In the genomic region with DNA sequence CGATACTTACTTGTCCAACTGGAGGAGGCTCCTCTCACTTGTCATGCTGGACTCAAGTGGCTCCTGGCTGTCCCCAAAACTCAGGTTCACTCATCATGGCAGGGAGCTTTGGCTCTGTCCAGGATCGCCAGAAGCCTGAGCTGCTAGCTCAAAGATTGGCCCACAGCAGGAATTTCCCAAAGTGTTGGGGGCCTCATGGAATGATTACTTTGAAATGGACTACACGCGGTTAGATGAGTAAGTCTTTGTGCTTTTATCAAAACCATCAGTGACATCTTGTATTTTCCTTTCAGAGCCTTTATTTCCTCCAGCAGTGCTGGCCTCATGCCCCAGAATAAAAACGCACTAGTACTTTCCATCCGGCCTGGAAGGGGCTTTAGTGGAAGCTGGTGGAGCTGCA, we compare ENCODE assay signal across 2 cellular contexts.
TF ChIP-seq lines count a peak whose summit lies in the region.

No MANE protein-coding gene starts in this region.

TF ChIP-seq in HepG2, 621 proteins besides CTCF, POLR2A, EP300 and RAD21:
- TF ChIP-seq PAWR (CRISPR knock-in tag; IDR thresholded peaks at IDR 0.05; ENCODE audit: borderline replicate concordance) (no peak), SOX13 (IDR thresholded peaks at IDR 0.05) (no peak), SOX13 (CRISPR knock-in tag; conservative IDR thresholded peaks at IDR 0.05 in 1 of 2, IDR thresholded peaks at IDR 0.05 in 1 of 2) (no peak)

TF ChIP-seq in H1, 55 proteins besides CTCF, POLR2A, EP300 and RAD21:
- TF ChIP-seq ZNF274 (IDR thresholded peaks at IDR 0.05; ENCODE audit: borderline replicate concordance, extremely low read depth, low read length) = no peak
- TF ChIP-seq SP1 (IDR thresholded peaks at IDR 0.05; ENCODE audit: low read depth, low read length) = no peak
- TF ChIP-seq, protein P1, sequence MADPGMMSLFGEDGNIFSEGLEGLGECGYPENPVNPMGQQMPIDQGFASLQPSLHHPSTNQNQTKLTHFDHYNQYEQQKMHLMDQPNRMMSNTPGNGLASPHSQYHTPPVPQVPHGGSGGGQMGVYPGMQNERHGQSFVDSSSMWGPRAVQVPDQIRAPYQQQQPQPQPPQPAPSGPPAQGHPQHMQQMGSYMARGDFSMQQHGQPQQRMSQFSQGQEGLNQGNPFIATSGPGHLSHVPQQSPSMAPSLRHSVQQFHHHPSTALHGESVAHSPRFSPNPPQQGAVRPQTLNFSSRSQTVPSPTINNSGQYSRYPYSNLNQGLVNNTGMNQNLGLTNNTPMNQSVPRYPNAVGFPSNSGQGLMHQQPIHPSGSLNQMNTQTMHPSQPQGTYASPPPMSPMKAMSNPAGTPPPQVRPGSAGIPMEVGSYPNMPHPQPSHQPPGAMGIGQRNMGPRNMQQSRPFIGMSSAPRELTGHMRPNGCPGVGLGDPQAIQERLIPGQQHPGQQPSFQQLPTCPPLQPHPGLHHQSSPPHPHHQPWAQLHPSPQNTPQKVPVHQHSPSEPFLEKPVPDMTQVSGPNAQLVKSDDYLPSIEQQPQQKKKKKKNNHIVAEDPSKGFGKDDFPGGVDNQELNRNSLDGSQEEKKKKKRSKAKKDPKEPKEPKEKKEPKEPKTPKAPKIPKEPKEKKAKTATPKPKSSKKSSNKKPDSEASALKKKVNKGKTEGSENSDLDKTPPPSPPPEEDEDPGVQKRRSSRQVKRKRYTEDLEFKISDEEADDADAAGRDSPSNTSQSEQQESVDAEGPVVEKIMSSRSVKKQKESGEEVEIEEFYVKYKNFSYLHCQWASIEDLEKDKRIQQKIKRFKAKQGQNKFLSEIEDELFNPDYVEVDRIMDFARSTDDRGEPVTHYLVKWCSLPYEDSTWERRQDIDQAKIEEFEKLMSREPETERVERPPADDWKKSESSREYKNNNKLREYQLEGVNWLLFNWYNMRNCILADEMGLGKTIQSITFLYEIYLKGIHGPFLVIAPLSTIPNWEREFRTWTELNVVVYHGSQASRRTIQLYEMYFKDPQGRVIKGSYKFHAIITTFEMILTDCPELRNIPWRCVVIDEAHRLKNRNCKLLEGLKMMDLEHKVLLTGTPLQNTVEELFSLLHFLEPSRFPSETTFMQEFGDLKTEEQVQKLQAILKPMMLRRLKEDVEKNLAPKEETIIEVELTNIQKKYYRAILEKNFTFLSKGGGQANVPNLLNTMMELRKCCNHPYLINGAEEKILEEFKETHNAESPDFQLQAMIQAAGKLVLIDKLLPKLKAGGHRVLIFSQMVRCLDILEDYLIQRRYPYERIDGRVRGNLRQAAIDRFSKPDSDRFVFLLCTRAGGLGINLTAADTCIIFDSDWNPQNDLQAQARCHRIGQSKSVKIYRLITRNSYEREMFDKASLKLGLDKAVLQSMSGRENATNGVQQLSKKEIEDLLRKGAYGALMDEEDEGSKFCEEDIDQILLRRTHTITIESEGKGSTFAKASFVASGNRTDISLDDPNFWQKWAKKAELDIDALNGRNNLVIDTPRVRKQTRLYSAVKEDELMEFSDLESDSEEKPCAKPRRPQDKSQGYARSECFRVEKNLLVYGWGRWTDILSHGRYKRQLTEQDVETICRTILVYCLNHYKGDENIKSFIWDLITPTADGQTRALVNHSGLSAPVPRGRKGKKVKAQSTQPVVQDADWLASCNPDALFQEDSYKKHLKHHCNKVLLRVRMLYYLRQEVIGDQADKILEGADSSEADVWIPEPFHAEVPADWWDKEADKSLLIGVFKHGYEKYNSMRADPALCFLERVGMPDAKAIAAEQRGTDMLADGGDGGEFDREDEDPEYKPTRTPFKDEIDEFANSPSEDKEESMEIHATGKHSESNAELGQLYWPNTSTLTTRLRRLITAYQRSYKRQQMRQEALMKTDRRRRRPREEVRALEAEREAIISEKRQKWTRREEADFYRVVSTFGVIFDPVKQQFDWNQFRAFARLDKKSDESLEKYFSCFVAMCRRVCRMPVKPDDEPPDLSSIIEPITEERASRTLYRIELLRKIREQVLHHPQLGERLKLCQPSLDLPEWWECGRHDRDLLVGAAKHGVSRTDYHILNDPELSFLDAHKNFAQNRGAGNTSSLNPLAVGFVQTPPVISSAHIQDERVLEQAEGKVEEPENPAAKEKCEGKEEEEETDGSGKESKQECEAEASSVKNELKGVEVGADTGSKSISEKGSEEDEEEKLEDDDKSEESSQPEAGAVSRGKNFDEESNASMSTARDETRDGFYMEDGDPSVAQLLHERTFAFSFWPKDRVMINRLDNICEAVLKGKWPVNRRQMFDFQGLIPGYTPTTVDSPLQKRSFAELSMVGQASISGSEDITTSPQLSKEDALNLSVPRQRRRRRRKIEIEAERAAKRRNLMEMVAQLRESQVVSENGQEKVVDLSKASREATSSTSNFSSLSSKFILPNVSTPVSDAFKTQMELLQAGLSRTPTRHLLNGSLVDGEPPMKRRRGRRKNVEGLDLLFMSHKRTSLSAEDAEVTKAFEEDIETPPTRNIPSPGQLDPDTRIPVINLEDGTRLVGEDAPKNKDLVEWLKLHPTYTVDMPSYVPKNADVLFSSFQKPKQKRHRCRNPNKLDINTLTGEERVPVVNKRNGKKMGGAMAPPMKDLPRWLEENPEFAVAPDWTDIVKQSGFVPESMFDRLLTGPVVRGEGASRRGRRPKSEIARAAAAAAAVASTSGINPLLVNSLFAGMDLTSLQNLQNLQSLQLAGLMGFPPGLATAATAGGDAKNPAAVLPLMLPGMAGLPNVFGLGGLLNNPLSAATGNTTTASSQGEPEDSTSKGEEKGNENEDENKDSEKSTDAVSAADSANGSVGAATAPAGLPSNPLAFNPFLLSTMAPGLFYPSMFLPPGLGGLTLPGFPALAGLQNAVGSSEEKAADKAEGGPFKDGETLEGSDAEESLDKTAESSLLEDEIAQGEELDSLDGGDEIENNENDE (IDR thresholded peaks at IDR 0.05; ENCODE audit: insufficient replicate concordance, low read length) = no peak
- TF ChIP-seq MAFK (IDR thresholded peaks at IDR 0.05; ENCODE audit: low read depth, low read length) = no peak
- TF ChIP-seq CREB1 (IDR thresholded peaks at IDR 0.05) = no peak
- no peak for TF ChIP-seq RFX5 (IDR thresholded peaks at IDR 0.05; ENCODE audit: borderline replicate concordance, low read depth, low read length)
- TF ChIP-seq POLR2AphosphoS5 (IDR thresholded peaks at IDR 0.05; ENCODE audit: low read depth, low read length) = no peak
- TF ChIP-seq, protein P2, sequence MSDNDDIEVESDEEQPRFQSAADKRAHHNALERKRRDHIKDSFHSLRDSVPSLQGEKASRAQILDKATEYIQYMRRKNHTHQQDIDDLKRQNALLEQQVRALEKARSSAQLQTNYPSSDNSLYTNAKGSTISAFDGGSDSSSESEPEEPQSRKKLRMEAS (IDR thresholded peaks at IDR 0.05) = no peak
- no peak for TF ChIP-seq ASH2L (IDR thresholded peaks at IDR 0.05; ENCODE audit: low read length)
- TF ChIP-seq, protein P3, sequence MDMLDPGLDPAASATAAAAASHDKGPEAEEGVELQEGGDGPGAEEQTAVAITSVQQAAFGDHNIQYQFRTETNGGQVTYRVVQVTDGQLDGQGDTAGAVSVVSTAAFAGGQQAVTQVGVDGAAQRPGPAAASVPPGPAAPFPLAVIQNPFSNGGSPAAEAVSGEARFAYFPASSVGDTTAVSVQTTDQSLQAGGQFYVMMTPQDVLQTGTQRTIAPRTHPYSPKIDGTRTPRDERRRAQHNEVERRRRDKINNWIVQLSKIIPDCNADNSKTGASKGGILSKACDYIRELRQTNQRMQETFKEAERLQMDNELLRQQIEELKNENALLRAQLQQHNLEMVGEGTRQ (IDR thresholded peaks at IDR 0.05; ENCODE audit: low read length) = no peak
TF ChIP-seq in H1: peak in this region for 0.
